Comparison of ENCODE assay signal across 1 cellular context in the genomic region with DNA sequence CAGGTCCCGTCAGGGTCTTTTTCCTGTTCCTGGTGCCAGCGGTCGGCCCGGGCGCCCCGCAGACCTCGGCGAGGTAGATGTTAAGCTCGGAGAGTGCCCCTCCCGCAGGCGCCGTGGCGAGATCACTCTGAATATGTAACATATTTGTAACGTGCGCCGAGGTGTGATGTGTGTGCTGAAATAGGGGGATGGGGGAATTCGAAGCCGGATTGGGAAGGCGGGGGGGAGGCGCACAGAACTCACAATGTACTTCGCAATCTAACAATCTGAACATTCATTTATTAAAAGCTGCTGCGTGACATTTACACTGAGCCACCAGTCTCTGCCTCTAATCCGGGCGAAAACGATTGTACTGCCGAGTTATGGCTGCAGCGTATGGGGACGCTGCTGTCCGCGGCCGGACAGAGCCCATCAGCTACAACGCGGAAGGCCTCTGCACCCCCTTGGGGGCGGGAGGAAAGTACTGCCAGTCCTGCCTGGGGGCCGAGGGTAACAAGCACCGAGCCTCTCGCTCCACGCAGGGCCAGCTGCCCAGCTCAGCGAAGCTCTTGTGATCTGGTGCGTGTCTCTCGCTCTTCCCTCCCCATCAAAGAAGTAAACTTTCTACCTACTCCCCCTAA.
TF ChIP-seq lines count a peak whose summit lies in the region.

No MANE protein-coding gene starts in this region.

TF ChIP-seq in HepG2, 621 proteins besides CTCF, POLR2A, EP300 and RAD21 (continued from another document):
- no peak for TF ChIP-seq ZIK1 (CRISPR knock-in tag; IDR thresholded peaks at IDR 0.05; ENCODE audit: borderline replicate concordance, low read depth)
- TF ChIP-seq, protein P1, sequence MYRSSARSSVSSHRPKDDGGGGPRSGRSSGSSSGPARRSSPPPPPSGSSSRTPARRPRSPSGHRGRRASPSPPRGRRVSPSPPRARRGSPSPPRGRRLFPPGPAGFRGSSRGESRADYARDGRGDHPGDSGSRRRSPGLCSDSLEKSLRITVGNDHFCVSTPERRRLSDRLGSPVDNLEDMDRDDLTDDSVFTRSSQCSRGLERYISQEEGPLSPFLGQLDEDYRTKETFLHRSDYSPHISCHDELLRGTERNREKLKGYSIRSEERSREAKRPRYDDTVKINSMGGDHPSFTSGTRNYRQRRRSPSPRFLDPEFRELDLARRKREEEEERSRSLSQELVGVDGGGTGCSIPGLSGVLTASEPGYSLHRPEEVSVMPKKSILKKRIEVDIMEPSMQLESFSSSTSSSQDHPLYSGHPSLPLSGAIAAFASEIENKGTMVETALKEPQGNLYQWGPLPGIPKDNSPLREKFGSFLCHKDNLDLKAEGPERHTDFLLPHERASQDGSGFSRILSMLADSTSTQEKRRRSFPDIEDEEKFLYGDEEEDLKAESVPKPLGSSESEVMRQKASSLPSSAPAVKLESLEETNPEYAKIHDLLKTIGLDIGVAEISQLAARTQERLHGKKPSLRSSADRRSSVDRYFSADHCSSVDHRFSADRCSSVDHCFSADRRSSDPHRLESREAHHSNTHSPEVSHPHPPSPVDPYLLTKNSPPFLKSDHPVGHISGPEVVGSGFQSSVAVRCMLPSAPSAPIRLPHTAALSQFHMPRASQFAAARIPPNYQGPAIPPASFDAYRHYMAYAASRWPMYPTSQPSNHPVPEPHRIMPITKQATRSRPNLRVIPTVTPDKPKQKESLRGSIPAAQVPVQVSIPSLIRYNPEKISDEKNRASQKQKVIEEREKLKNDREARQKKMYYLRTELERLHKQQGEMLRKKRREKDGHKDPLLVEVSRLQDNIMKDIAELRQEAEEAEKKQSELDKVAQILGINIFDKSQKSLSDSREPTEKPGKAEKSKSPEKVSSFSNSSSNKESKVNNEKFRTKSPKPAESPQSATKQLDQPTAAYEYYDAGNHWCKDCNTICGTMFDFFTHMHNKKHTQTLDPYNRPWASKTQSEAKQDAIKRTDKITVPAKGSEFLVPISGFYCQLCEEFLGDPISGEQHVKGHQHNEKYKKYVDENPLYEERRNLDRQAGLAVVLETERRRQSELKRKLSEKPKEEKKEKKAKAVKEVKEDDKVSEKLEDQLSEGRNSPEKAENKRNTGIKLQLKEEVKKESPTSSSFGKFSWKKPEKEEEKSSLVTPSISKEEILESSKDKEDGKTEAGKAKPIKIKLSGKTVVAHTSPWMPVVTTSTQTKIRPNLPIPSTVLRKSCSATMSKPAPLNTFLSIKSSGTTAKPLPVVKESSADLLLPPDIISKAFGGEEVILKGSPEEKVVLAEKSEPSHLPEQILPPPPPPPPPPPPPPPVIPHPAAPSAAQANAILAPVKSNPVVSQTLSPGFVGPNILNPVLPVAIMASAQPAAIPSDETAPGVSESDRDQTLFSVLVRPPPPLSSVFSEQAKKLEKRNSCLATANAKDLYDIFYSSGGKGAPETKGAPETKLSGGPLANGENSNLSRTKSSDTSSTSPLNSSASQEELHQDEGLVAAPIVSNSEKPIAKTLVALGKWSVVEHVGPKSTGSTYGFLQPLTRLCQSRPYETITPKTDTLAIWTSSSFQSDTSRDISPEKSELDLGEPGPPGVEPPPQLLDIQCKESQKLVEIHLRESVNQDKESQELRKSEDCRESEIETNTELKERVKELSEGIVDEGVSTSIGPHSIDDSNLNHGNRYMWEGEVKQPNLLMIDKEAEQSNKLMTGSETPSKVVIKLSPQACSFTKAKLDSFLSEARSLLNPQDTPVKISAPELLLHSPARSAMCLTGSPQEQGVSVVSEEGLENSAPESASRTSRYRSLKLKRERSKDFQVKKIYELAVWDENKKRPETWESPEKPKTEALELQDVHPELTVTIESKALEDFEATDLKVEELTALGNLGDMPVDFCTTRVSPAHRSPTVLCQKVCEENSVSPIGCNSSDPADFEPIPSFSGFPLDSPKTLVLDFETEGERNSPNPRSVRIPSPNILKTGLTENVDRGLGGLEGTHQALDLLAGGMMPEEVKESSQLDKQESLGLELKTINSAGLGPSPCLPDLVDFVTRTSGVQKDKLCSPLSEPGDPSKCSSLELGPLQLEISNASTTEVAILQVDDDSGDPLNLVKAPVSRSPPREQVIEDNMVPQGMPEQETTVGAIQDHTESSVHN (CRISPR knock-in tag; IDR thresholded peaks at IDR 0.05): no peak
- TF ChIP-seq YEATS4 (CRISPR knock-in tag; IDR thresholded peaks at IDR 0.05; ENCODE audit: borderline replicate concordance): no peak
- TF ChIP-seq ZFP62 (CRISPR knock-in tag; IDR thresholded peaks at IDR 0.05): no peak
- no peak for TF ChIP-seq KLF15 (CRISPR knock-in tag; IDR thresholded peaks at IDR 0.05; ENCODE audit: borderline replicate concordance)
- TF ChIP-seq ZNF563 (CRISPR knock-in tag; IDR thresholded peaks at IDR 0.05): no peak
- TF ChIP-seq, protein P2, sequence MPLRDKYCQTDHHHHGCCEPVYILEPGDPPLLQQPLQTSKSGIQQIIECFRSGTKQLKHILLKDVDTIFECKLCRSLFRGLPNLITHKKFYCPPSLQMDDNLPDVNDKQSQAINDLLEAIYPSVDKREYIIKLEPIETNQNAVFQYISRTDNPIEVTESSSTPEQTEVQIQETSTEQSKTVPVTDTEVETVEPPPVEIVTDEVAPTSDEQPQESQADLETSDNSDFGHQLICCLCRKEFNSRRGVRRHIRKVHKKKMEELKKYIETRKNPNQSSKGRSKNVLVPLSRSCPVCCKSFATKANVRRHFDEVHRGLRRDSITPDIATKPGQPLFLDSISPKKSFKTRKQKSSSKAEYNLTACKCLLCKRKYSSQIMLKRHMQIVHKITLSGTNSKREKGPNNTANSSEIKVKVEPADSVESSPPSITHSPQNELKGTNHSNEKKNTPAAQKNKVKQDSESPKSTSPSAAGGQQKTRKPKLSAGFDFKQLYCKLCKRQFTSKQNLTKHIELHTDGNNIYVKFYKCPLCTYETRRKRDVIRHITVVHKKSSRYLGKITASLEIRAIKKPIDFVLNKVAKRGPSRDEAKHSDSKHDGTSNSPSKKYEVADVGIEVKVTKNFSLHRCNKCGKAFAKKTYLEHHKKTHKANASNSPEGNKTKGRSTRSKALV (CRISPR knock-in tag; IDR thresholded peaks at IDR 0.05): no peak
- TF ChIP-seq GABPB1 (CRISPR knock-in tag; IDR thresholded peaks at IDR 0.05): 0 out of 2 replicates have a peak, but pooled peaks have one; percentile 11
- TF ChIP-seq KDM2A (CRISPR knock-in tag; IDR thresholded peaks at IDR 0.05; ENCODE audit: borderline replicate concordance, low read depth): 0 out of 2 replicates have a peak, but pooled peaks have one; percentile 21
- TF ChIP-seq ZNF326 (CRISPR knock-in tag; IDR thresholded peaks at IDR 0.05; ENCODE audit: borderline replicate concordance): no peak
- TF ChIP-seq, protein P3, sequence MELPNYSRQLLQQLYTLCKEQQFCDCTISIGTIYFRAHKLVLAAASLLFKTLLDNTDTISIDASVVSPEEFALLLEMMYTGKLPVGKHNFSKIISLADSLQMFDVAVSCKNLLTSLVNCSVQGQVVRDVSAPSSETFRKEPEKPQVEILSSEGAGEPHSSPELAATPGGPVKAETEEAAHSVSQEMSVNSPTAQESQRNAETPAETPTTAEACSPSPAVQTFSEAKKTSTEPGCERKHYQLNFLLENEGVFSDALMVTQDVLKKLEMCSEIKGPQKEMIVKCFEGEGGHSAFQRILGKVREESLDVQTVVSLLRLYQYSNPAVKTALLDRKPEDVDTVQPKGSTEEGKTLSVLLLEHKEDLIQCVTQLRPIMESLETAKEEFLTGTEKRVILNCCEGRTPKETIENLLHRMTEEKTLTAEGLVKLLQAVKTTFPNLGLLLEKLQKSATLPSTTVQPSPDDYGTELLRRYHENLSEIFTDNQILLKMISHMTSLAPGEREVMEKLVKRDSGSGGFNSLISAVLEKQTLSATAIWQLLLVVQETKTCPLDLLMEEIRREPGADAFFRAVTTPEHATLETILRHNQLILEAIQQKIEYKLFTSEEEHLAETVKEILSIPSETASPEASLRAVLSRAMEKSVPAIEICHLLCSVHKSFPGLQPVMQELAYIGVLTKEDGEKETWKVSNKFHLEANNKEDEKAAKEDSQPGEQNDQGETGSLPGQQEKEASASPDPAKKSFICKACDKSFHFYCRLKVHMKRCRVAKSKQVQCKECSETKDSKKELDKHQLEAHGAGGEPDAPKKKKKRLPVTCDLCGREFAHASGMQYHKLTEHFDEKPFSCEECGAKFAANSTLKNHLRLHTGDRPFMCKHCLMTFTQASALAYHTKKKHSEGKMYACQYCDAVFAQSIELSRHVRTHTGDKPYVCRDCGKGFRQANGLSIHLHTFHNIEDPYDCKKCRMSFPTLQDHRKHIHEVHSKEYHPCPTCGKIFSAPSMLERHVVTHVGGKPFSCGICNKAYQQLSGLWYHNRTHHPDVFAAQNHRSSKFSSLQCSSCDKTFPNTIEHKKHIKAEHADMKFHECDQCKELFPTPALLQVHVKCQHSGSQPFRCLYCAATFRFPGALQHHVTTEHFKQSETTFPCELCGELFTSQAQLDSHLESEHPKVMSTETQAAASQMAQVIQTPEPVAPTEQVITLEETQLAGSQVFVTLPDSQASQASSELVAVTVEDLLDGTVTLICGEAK (IDR thresholded peaks at IDR 0.05): no peak
- TF ChIP-seq, protein P3 (CRISPR knock-in tag; IDR thresholded peaks at IDR 0.05): no peak
